Comparison of ENCODE assay signal across 11 cellular contexts in genomic region chr12:10497602-10498001, GRCh38.
DNase-seq lines count a peak whose midpoint lies in the region; TF ChIP-seq lines count a peak whose summit lies in the region.
"Had no signal": no experiment of that assay in that cellular context is flagged by ENCODE, and none has a peak within 500 bp of the region (broad histone marks: within the 10 kb centered on the region; RNA-seq: fewer than 3 reads in every experiment).

No MANE protein-coding gene starts in this region.

- no peaks in the 10 kb centered on the region for H4K20me1 ChIP-seq in OCI-LY1 (ENCODE audit: insufficient read depth, low read length)

- H3K27ac ChIP-seq in OCI-LY1 (ENCODE audit: low read depth, low read length, poor library complexity, severe bottlenecking) = peak overlapping the region; percentile 67
- H3K27ac ChIP-seq: WERI-Rb-1 had no signal

- peak overlapping the region; percentile 9 for H2AFZ ChIP-seq in OCI-LY1 (ENCODE audit: low read length)

- peak overlapping the region; percentile 16; the same call in 1 of the 2 replicates for H3K9ac ChIP-seq in OCI-LY1 (ENCODE audit: low read length)

- no peaks in the 10 kb centered on the region for H3K9me2 ChIP-seq in OCI-LY1 (ENCODE audit: low read depth, low read length)

- H3K4me2 ChIP-seq in OCI-LY1 (ENCODE audit: low read length) = no peak overlapping the region

- no peak overlapping the region for H3K4me3 ChIP-seq in OCI-LY1 (ENCODE audit: low read depth, low read length, poor library complexity, severe bottlenecking)
- H3K4me3 ChIP-seq: skin epidermis had no signal

- H3K79me2 ChIP-seq in OCI-LY1 (ENCODE audit: insufficient read depth, low read length) = no peaks in the 10 kb centered on the region

- peak; percentile 68 for DNase-seq in activated CD8-positive, alpha-beta memory T cell treated with anti-CD3 and anti-CD28 coated beads, Interleukin-2, amount 50 U/mL, for 4 hours
- DNase-seq in effector CD8-positive, alpha-beta T cell (lab: John Stamatoyannopoulos, UW) = peak; percentile 28
- peak; percentile 52 for DNase-seq in stimulated activated CD8-positive, alpha-beta memory T cell treated with anti-CD3 and anti-CD28 coated beads, Interleukin-4, amount 100 ng/mL, for 24 hours (ENCODE audit: low read depth)
- no peak for DNase-seq in globus pallidus (ENCODE audit: low spot score)
- no peak for DNase-seq in GM19238 (ENCODE audit: insufficient read length, low spot score)
- no peak for DNase-seq in NCI-H2107 (lab: John Stamatoyannopoulos, UW)
- DNase-seq: caudate nucleus, COR-L47, WERI-Rb-1 had no signal

- no peaks in the 10 kb centered on the region; the same call in 1 of the 2 replicates for H3F3A ChIP-seq in OCI-LY1 (ENCODE audit: insufficient read depth, low read length)

- no peaks in the 10 kb centered on the region for H3K36me3 ChIP-seq in OCI-LY1 (ENCODE audit: insufficient read depth, low read length)
- H3K36me3 ChIP-seq: WERI-Rb-1 had no signal

- no peaks in the 10 kb centered on the region for H3K27me3 ChIP-seq in OCI-LY1 (ENCODE audit: insufficient read depth, low read length)

- peaks cover 9% of the 10 kb centered on the region for H3K9me3 ChIP-seq in OCI-LY1 (ENCODE audit: low read length)

- no peak for TF ChIP-seq CTCF in OCI-LY1 (IDR thresholded peaks at IDR 0.05; ENCODE audit: low read length)

- H3K4me1 ChIP-seq in OCI-LY1 (ENCODE audit: insufficient read depth, low read length, severe bottlenecking) = peaks cover 47% of the 10 kb centered on the region

Comparison
In these comparisons a context has a peak if more than half of its experiments do, and no peak if none do; other contexts are left out.
1. DNase-seq: peak in activated CD8-positive, alpha-beta memory T cell treated with anti-CD3 and anti-CD28 coated beads, Interleukin-2, amount 50 U/mL, for 4 hours (single experiment), effector CD8-positive, alpha-beta T cell (single experiment) and stimulated activated CD8-positive, alpha-beta memory T cell treated with anti-CD3 and anti-CD28 coated beads, Interleukin-4, amount 100 ng/mL, for 24 hours (single experiment); none in globus pallidus (single experiment), GM19238 (single experiment) and NCI-H2107 (single experiment).